In genomic region chr22:26584010-26584409, GRCh38 we compare ENCODE assay signal across 26 cellular contexts. TPM values are rescaled to one million over a fixed set of nuclear protein-coding genes. Genes with fewer than 3 reads are reported as not detected.
DNase-seq lines count a peak whose midpoint lies in the region; ATAC-seq and TF ChIP-seq lines count a peak whose summit lies in the region.
"Had no signal": no experiment of that assay in that cellular context is flagged by ENCODE, and none has a peak within 500 bp of the region (broad histone marks: within the 10 kb centered on the region; RNA-seq: fewer than 3 reads in every experiment).

No MANE protein-coding gene starts in this region.

- H3F3A ChIP-seq in GM23338 (replicated peaks; ENCODE audit: low read depth) (peaks cover 32% of the 10 kb centered on the region; the same call in 1 of the 2 replicates), PC-9 (ENCODE audit: insufficient read depth, low read depth) (no peaks in the 10 kb centered on the region)

- H3K27ac Mint-ChIP-seq in GM23338 (peak overlapping the region; percentile 33; the same call in 1 of the 2 replicates), nephron (peak overlapping the region in 2 of 3 experiments; percentile 36 to 68)
- H3K27ac Mint-ChIP-seq in activated naive CD8-positive, alpha-beta T cell treated with anti-CD3 and anti-CD28 coated beads, Interleukin-2, amount 50 U/mL, for 24 hours = peak overlapping the region; percentile 3
- H3K27ac Mint-ChIP-seq: activated B cell treated with CpG ODN at 0.5 μM for 24 hours had no signal

- peaks cover 88% of the 10 kb centered on the region for H4K20me1 ChIP-seq in BLaER1
- H4K20me1 ChIP-seq in GM23338 (replicated peaks; ENCODE audit: insufficient read depth) = peaks cover 51% of the 10 kb centered on the region
- H4K20me1 ChIP-seq in PC-9 (ENCODE audit: insufficient read depth) = no peaks in the 10 kb centered on the region; the same call in 1 of the 2 replicates

- H2AFZ ChIP-seq in GM23338 (no peak overlapping the region), PC-9 (no peak overlapping the region)

- H3K4me3 ChIP-seq in BLaER1 (no peak overlapping the region), GM23338 (no peak overlapping the region), brain microvascular endothelial cell (ENCODE audit: low read depth, low read length) (no peak overlapping the region), PC-9 (no peak overlapping the region)
- H3K4me3 ChIP-seq: cardiac muscle cell, dorsolateral prefrontal cortex, prostate gland, suprapubic skin had no signal

- H3K9me3 ChIP-seq in BLaER1 = peaks cover 5% of the 10 kb centered on the region; the same call in 1 of the 2 replicates
- no peaks in the 10 kb centered on the region for H3K9me3 ChIP-seq in PC-9 (ENCODE audit: insufficient read depth, low read depth)
- H3K9me3 ChIP-seq: Caco-2, prostate gland, suprapubic skin had no signal

- H3K9me3 Mint-ChIP-seq in GM23338 = no peaks in the 10 kb centered on the region; the same call in 2 of the 3 replicates
- H3K9me3 Mint-ChIP-seq in activated naive CD8-positive, alpha-beta T cell treated with anti-CD3 and anti-CD28 coated beads, Interleukin-2, amount 50 U/mL, for 24 hours = no peaks in the 10 kb centered on the region
- no peaks in the 10 kb centered on the region for H3K9me3 Mint-ChIP-seq in nephron
- H3K9me3 Mint-ChIP-seq: activated B cell treated with CpG ODN at 0.5 μM for 24 hours had no signal

- no peak for ATAC-seq in GM23338
- no peak for ATAC-seq in activated naive CD8-positive, alpha-beta T cell treated with anti-CD3 and anti-CD28 coated beads, Interleukin-2, amount 50 U/mL, for 24 hours

- POLR2A ChIA-PET in PC-9 (lab: Charles Lee; ENCODE audit: unreplicated experiment) = no interaction called here

- H3K36me3 ChIP-seq in BLaER1 (peaks cover 37% of the 10 kb centered on the region), GM23338 (ENCODE audit: insufficient read depth) (peaks cover 3% of the 10 kb centered on the region; the same call in 1 of the 2 replicates), brain microvascular endothelial cell (replicated peaks) (peaks cover 11% of the 10 kb centered on the region), PC-9 (ENCODE audit: low read depth) (no peaks in the 10 kb centered on the region)
- H3K36me3 ChIP-seq: cardiac muscle cell, prostate gland had no signal

- 0 out of 2 replicates have a peak overlapping the region, but pooled peaks have one; percentile 22 for H3K9ac ChIP-seq in BLaER1

- no peaks in the 10 kb centered on the region for H3K9me2 ChIP-seq in GM23338 (ENCODE audit: insufficient read depth)
- H3K9me2 ChIP-seq in PC-9 (ENCODE audit: insufficient read depth) = no peaks in the 10 kb centered on the region

- peak overlapping the region; percentile 35; the same call in 1 of the 2 replicates for H3K27ac ChIP-seq in BLaER1
- peak overlapping the region; percentile 60; the same call in 1 of the 2 replicates for H3K27ac ChIP-seq in GM23338 (ENCODE audit: low read depth)
- no peak overlapping the region for H3K27ac ChIP-seq in brain microvascular endothelial cell
- no peak overlapping the region for H3K27ac ChIP-seq in PC-9
- H3K27ac ChIP-seq: cardiac muscle cell, epithelial cell of prostate, prostate gland, suprapubic skin had no signal

- H3K4me1 Mint-ChIP-seq in GM23338 (peaks cover 70% of the 10 kb centered on the region), nephron (peaks cover 11% of the 10 kb centered on the region)
- peaks cover 82% of the 10 kb centered on the region for H3K4me1 Mint-ChIP-seq in activated naive CD8-positive, alpha-beta T cell treated with anti-CD3 and anti-CD28 coated beads, Interleukin-2, amount 50 U/mL, for 24 hours

- CTCF ChIA-PET in PC-9 (lab: Charles Lee) = no interaction called here

- H3K4me3 Mint-ChIP-seq in GM23338 (peak overlapping the region; percentile 31; the same call in 1 of the 3 replicates), nephron (no peak overlapping the region)
- no peak overlapping the region for H3K4me3 Mint-ChIP-seq in activated naive CD8-positive, alpha-beta T cell treated with anti-CD3 and anti-CD28 coated beads, Interleukin-2, amount 50 U/mL, for 24 hours
- H3K4me3 Mint-ChIP-seq: activated B cell treated with CpG ODN at 0.5 μM for 24 hours had no signal

- DNase-seq in GM23338 (ENCODE audit: low spot score) (no peak), COLO829 (ENCODE audit: low spot score) (no peak), brain microvascular endothelial cell (no peak), PC-9 (no peak)
- DNase-seq in activated naive CD8-positive, alpha-beta T cell treated with anti-CD3 and anti-CD28 coated beads, Interleukin-2, amount 50 U/mL, for 24 hours = no peak
- DNase-seq: activated B cell treated with CpG ODN at 0.5 μM for 24 hours; activated effector memory CD4-positive, alpha-beta T cell treated with anti-CD3 and anti-CD28 coated beads, Interleukin-2, amount 50 U/mL, for 16 hours; Caco-2; dorsolateral prefrontal cortex; EL; foreskin fibroblast; naive B cell; NCI-H1436; NCI-H2171; NCI-H69; OCI-M1; small intestine; stimulated activated CD4-positive, alpha-beta T cell treated with anti-CD3 and anti-CD28 coated beads, Interleukin-4, amount 100 ng/mL, for 24 hours had no signal

- H3K4me1 ChIP-seq in BLaER1 (peaks cover 95% of the 10 kb centered on the region), GM23338 (ENCODE audit: insufficient read depth) (peaks cover 69% of the 10 kb centered on the region), PC-9 (replicated peaks; ENCODE audit: insufficient read depth) (no peaks in the 10 kb centered on the region)
- H3K4me1 ChIP-seq: Caco-2, prostate gland had no signal

- TF ChIP-seq CTCF in GM23338 (conservative IDR thresholded peaks at IDR 0.05; ENCODE audit: low read depth in 2 of 2) = no peak
- no peak for TF ChIP-seq CTCF in nephron (IDR thresholded peaks at IDR 0.05; ENCODE audit: unreplicated experiment in 3 of 3)
- no peak for TF ChIP-seq CTCF in brain microvascular endothelial cell (IDR thresholded peaks at IDR 0.05; ENCODE audit: low read depth, low read length, missing control alignments)
- TF ChIP-seq CTCF in PC-9 (conservative IDR thresholded peaks at IDR 0.05) = no peak

- H3K36me3 Mint-ChIP-seq in GM23338 (ENCODE audit: low read depth) (peaks cover 50% of the 10 kb centered on the region), nephron (ENCODE audit: low read depth) (peaks cover 8% of the 10 kb centered on the region)
- peaks cover 17% of the 10 kb centered on the region for H3K36me3 Mint-ChIP-seq in activated naive CD8-positive, alpha-beta T cell treated with anti-CD3 and anti-CD28 coated beads, Interleukin-2, amount 50 U/mL, for 24 hours (ENCODE audit: low read depth)
- H3K36me3 Mint-ChIP-seq: naive B cell had no signal

- in situ Hi-C loops in brain microvascular endothelial cell (cut with HindIII; ENCODE audit: low pct_ligation_motif_present, low sequenced_read_pairs) = no loop called here

- H3K27me3 ChIP-seq in BLaER1 (no peaks in the 10 kb centered on the region), GM23338 (ENCODE audit: insufficient read depth) (no peaks in the 10 kb centered on the region), brain microvascular endothelial cell (replicated peaks) (no peaks in the 10 kb centered on the region), PC-9 (ENCODE audit: insufficient read depth, low read depth) (no peaks in the 10 kb centered on the region)
- H3K27me3 ChIP-seq: cardiac muscle cell, dorsolateral prefrontal cortex, suprapubic skin had no signal

- H3K27me3 Mint-ChIP-seq in GM23338 (ENCODE audit: insufficient read depth, low read depth, poor library complexity) (peaks cover 7% of the 10 kb centered on the region), nephron (ENCODE audit: low read depth) (peaks cover 5% of the 10 kb centered on the region)
- H3K27me3 Mint-ChIP-seq in activated naive CD8-positive, alpha-beta T cell treated with anti-CD3 and anti-CD28 coated beads, Interleukin-2, amount 50 U/mL, for 24 hours = no peaks in the 10 kb centered on the region
- H3K27me3 Mint-ChIP-seq: activated B cell treated with CpG ODN at 0.5 μM for 24 hours, naive B cell had no signal

- intact Hi-C loops in PC-9 (cut with micrococcal nuclease; ENCODE audit: unreplicated experiment) = no loop called here

- peak overlapping the region; percentile 69 for H3K4me2 ChIP-seq in BLaER1
- H3K4me2 ChIP-seq in GM23338 = peak overlapping the region; percentile 38; the same call in 1 of the 2 replicates
- no peak overlapping the region for H3K4me2 ChIP-seq in PC-9

- BruUV-seq in PC-9 (replicated peaks; lab: Mats Ljungman, UMichigan) = no TSS peak

- H3K79me2 ChIP-seq in GM23338 (replicated peaks; ENCODE audit: insufficient read depth) (peaks cover 97% of the 10 kb centered on the region), PC-9 (ENCODE audit: low read depth) (no peaks in the 10 kb centered on the region)

TF ChIP-seq in GM23338, 12 proteins besides CTCF, POLR2A, EP300 and RAD21 (continues in another document):
- TF ChIP-seq STAT1 (IDR thresholded peaks at IDR 0.05; ENCODE audit: unreplicated experiment) = no peak
- TF ChIP-seq POLR2AphosphoS5 (IDR thresholded peaks at IDR 0.05; ENCODE audit: low read depth) = no peak

RNA-seq across cellular contexts. Expression of gene TPST2, which starts 5.9 kb away (rescaled TPM):
- total RNA-seq in GM23338 (2014; rRNA removed; shearing (Covaris generic)) = 106 and 127 TPM in 2 replicates
- 37.9 and 43.1 TPM in 2 replicates for polyA plus RNA-seq in GM23338 (2016; fragmentation: Nextera tagmentation; extraction: Ambion mirVana)
- total RNA-seq in PC-9 (2021) = 13.5 and 18.9 TPM in 2 replicates

RNA-seq across cellular contexts. Expression of gene CRYBB1, which starts 33.8 kb away (rescaled TPM):
- 1.6 and 2.4 TPM in 2 replicates for total RNA-seq in GM23338 (2014; rRNA removed; shearing (Covaris generic))
- polyA plus RNA-seq in GM23338 (2016; fragmentation: Nextera tagmentation; extraction: Ambion mirVana) = 3.0 and 3.7 TPM in 2 replicates
- total RNA-seq in PC-9 (2021) = not detected in 2 replicates
- total RNA-seq: activated B cell treated with CpG ODN at 0.5 μM for 24 hours; activated CD8-positive, alpha-beta memory T cell treated with anti-CD3 and anti-CD28 coated beads for 36 hours; Caco-2; cardiac muscle cell; kidney epithelial cell; suprapubic skin had no signal
- polyA plus RNA-seq: cardiac muscle cell had no signal

RNA-seq across cellular contexts. Expression of gene CRYBA4, which starts 37.8 kb away (rescaled TPM):
- 1.7 TPM in 1 of 2 replicates, not detected in the other for total RNA-seq in GM23338 (2014; rRNA removed; shearing (Covaris generic))
- 1.2 and 1.5 TPM in 2 replicates for polyA plus RNA-seq in GM23338 (2016; fragmentation: Nextera tagmentation; extraction: Ambion mirVana)
- not detected in 2 replicates for total RNA-seq in PC-9 (2021)
- total RNA-seq: activated B cell treated with CpG ODN at 0.5 μM for 24 hours; activated CD8-positive, alpha-beta memory T cell treated with anti-CD3 and anti-CD28 coated beads for 36 hours; cardiac muscle cell; kidney epithelial cell; suprapubic skin had no signal

Comparison
In these comparisons a context has a peak if more than half of its experiments do, and no peak if none do; other contexts are left out.
1. H3K27ac ChIP-seq: peak in BLaER1 (single experiment) and GM23338 (single experiment); none in brain microvascular endothelial cell (single experiment) and PC-9 (single experiment).
2. Peak in every context shown above with its lines, with median percentiles within 50 percentile points of each other: H3K27ac Mint-ChIP-seq.